In the genomic region with DNA sequence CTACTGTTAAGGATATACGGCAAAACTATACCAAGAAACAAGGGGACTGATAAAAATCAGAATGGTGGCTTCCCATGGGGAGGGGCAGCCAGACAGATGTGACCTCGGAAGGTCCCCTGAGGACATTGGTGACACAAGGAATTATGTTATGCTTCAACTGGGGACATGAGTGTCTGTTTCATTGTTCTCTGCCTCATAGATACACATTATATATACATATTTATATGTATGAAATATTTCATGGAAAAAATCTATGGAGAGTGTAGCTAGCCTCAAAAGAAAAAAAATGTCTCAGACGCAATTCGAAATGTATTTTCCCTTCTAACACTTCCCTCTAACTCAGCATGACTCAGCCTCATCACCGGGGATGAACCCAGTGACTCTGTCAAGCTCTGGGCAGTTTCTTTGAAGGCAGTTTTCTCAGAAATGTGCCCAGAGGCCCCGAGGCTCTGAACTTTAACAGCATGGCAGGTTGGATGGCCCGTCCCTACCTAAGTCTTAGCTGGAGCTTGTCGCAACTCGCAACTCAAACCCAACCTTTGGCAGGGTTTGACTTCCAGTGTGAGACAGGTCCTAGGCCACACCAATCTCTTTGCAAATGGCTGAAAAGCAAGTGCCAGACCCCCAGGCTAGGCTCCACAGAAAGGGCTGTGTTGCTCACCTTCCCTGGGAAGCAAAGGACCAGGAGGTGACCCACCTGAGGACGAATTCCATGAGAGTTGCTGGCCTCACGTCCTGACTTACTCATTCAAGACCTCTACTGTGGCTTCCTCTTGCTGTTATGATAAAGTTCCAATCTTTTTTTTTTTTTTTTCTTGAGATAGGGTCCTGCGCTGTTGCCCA, we compare ENCODE assay signal across 8 cellular contexts.
DNase-seq lines count a peak whose midpoint lies in the region; ATAC-seq and TF ChIP-seq lines count a peak whose summit lies in the region.

No MANE protein-coding gene starts in this region.

- peaks cover 89% of the 10 kb centered on the region for H3K36me3 Mint-ChIP-seq in CD4-positive, alpha-beta T cell (ENCODE audit: low read depth)
- peaks cover 55% of the 10 kb centered on the region for H3K36me3 Mint-ChIP-seq in activated naive CD8-positive, alpha-beta T cell treated with anti-CD3 and anti-CD28 coated beads, Interleukin-2, amount 10 ng/mL, durations not matched to agents 7 days and 5 days
- no peaks in the 10 kb centered on the region for H3K36me3 Mint-ChIP-seq in natural killer cell

- H3K4me3 ChIP-seq in PC-9: no peak overlapping the region
- H3K4me3 ChIP-seq in spleen: no peak overlapping the region

- H3K36me3 ChIP-seq in PC-9 (ENCODE audit: low read depth): peaks cover 27% of the 10 kb centered on the region
- H3K36me3 ChIP-seq in spleen: peaks cover 0 to 59% (median 12%) of the 10 kb centered on the region in 6 donors

- H3K4me1 ChIP-seq in PC-9 (replicated peaks; ENCODE audit: insufficient read depth): peaks cover 27% of the 10 kb centered on the region
- H3K4me1 ChIP-seq in spleen: peaks cover 0 to 72% (median 25%) of the 10 kb centered on the region in 6 donors

- WGBS in spleen, 5 donors: 47 to 59% (median 56%) methylated on average over 11 to 12 of the region's 12 CpGs

- TSS peak; percentile 85 for BruUV-seq in PC-9 (replicated peaks; lab: Mats Ljungman, UMichigan)

- no peaks in the 10 kb centered on the region for H3K9me3 Mint-ChIP-seq in CD4-positive, alpha-beta T cell
- peaks cover 3% of the 10 kb centered on the region for H3K9me3 Mint-ChIP-seq in activated naive CD8-positive, alpha-beta T cell treated with anti-CD3 and anti-CD28 coated beads, Interleukin-2, amount 10 ng/mL, durations not matched to agents 7 days and 5 days
- no peaks in the 10 kb centered on the region for H3K9me3 Mint-ChIP-seq in natural killer cell

- H3K9me3 ChIP-seq in CD4-positive, alpha-beta T cell (ENCODE audit: control insufficient read depth, low read length): no peaks in the 10 kb centered on the region
- H3K9me3 ChIP-seq in PC-9 (ENCODE audit: insufficient read depth, low read depth) (no peaks in the 10 kb centered on the region), spleen (no peaks in the 10 kb centered on the region)

- no peaks in the 10 kb centered on the region for H4K20me1 ChIP-seq in PC-9 (ENCODE audit: insufficient read depth)

- no peak for TF ChIP-seq POLR2A in spleen (IDR thresholded peaks at IDR 0.05)

- no peak overlapping the region for H3K27ac ChIP-seq in CD4-positive, alpha-beta T cell (ENCODE audit: low read depth, low read length)
- H3K27ac ChIP-seq in PC-9 (peak overlapping the region; percentile 91), spleen (peak overlapping the region in 3 of 8 donors; percentile 4 to 37 (median 10))

- intact Hi-C loops in CD4-positive, alpha-beta T cell (cut with DNase I, micrococcal nuclease): loop anchor here in 1 of 2 experiments (10.0 kb wide), 2 partner anchors 58 to 88 kb away; a partner anchor contains a TSS
- intact Hi-C loops in PC-9 (cut with micrococcal nuclease; ENCODE audit: unreplicated experiment) (loop anchor here (1.0 to 5.0 kb wide), 2 partner anchors 22 to 71 kb away; no protein-coding TSS in a partner anchor), natural killer cell (cut with micrococcal nuclease) (loop anchor here (2.0 kb wide), 1 partner anchor 26 kb away; no protein-coding TSS in a partner anchor), spleen (cut with DNase I; ENCODE audit: low total_unique reads) (no loop called here)

- CTCF ChIA-PET in CD4-positive, alpha-beta T cell (lab: Charles Lee): interaction anchor here (1.3 to 1.4 kb wide), 2 partner anchors 86 to 198 kb away, joined by 3 to 4 read pairs; no protein-coding TSS in a partner anchor
- CTCF ChIA-PET in PC-9 (lab: Charles Lee): interaction anchor here (0.5 to 0.8 kb wide), 4 partner anchors 22 to 84 kb away, joined by 3 to 8 read pairs (median 3); no protein-coding TSS in a partner anchor

- peak overlapping the region; percentile 54 for H3K4me2 ChIP-seq in PC-9

- peak overlapping the region; percentile 74 for H3K27ac Mint-ChIP-seq in CD4-positive, alpha-beta T cell
- peak overlapping the region; percentile 67 for H3K27ac Mint-ChIP-seq in activated naive CD8-positive, alpha-beta T cell treated with anti-CD3 and anti-CD28 coated beads, Interleukin-2, amount 10 ng/mL, durations not matched to agents 7 days and 5 days
- peak overlapping the region; percentile 85 to 91 for H3K27ac Mint-ChIP-seq in natural killer cell

- H3K4me3 Mint-ChIP-seq in CD4-positive, alpha-beta T cell: no peak overlapping the region
- H3K4me3 Mint-ChIP-seq in activated naive CD8-positive, alpha-beta T cell treated with anti-CD3 and anti-CD28 coated beads, Interleukin-2, amount 10 ng/mL, durations not matched to agents 7 days and 5 days: peak overlapping the region; percentile 56
- H3K4me3 Mint-ChIP-seq in natural killer cell: peak overlapping the region; percentile 25

- peak; percentile 21 for ATAC-seq in CD4-positive, alpha-beta T cell (ENCODE audit: poor library complexity)
- peak; percentile 40 for ATAC-seq in activated naive CD8-positive, alpha-beta T cell treated with anti-CD3 and anti-CD28 coated beads, Interleukin-2, amount 10 ng/mL, durations not matched to agents 7 days and 5 days (ENCODE audit: low read depth)
- ATAC-seq in natural killer cell (peak; percentile 55 to 69 (median 60)), HG03097 (IDR thresholded peaks at IDR 0.05; ENCODE audit: low FRiP score, unreplicated experiment) (no peak)

- H3K27me3 ChIP-seq in CD4-positive, alpha-beta T cell (ENCODE audit: control insufficient read depth, insufficient read depth, low read length): no peaks in the 10 kb centered on the region
- H3K27me3 ChIP-seq in PC-9 (ENCODE audit: insufficient read depth, low read depth): no peaks in the 10 kb centered on the region
- H3K27me3 ChIP-seq in spleen (replicated peaks in 1 of 7): no peaks in the 10 kb centered on the region

- POLR2A ChIA-PET in CD4-positive, alpha-beta T cell (lab: Charles Lee): interaction anchor here (1.3 kb wide), 1 partner anchor 10 kb away, joined by 3 read pairs; no protein-coding TSS in a partner anchor
- POLR2A ChIA-PET in PC-9 (lab: Charles Lee; ENCODE audit: unreplicated experiment): interaction anchor here (0.6 to 0.7 kb wide), 3 partner anchors 9 to 665 kb away, joined by 6 to 22 read pairs (median 11); no protein-coding TSS in a partner anchor
- POLR2A ChIA-PET in activated naive CD8-positive, alpha-beta T cell treated with anti-CD3 and anti-CD28 coated beads, Interleukin-2, amount 10 ng/mL, durations not matched to agents 7 days and 5 days (lab: Charles Lee): interaction anchor here (0.5 to 1.5 kb wide), 6 partner anchors 8 to 266 kb away, joined by 3 to 5 read pairs (median 4); no protein-coding TSS in a partner anchor

- H2AFZ ChIP-seq in PC-9: no peak overlapping the region

- peaks cover 69% of the 10 kb centered on the region for H3K4me1 Mint-ChIP-seq in CD4-positive, alpha-beta T cell (ENCODE audit: low read depth)
- peaks cover 76% of the 10 kb centered on the region for H3K4me1 Mint-ChIP-seq in activated naive CD8-positive, alpha-beta T cell treated with anti-CD3 and anti-CD28 coated beads, Interleukin-2, amount 10 ng/mL, durations not matched to agents 7 days and 5 days
- H3K4me1 Mint-ChIP-seq in natural killer cell: peaks cover 61 to 63% of the 10 kb centered on the region in 2 donors

- peak in 1 of 10 experiments; percentile 31 for DNase-seq in CD4-positive, alpha-beta T cell
- DNase-seq in PC-9 (peak; percentile 84 to 94), natural killer cell (peak; percentile 27), NCI-H82 treated with DMSO at 0.1 percent for 48 hours (lab: John Stamatoyannopoulos, UW; ENCODE audit: unreplicated experiment) (no peak), spleen (no peak), NCI-H774 (lab: John Stamatoyannopoulos, UW) (no peak)
- peak; percentile 41 for DNase-seq in activated naive CD8-positive, alpha-beta T cell treated with anti-CD3 and anti-CD28 coated beads, Interleukin-2, amount 10 ng/mL, durations not matched to agents 7 days and 5 days

- peaks cover 26% of the 10 kb centered on the region for H3F3A ChIP-seq in PC-9 (ENCODE audit: insufficient read depth, low read depth)

- no peaks in the 10 kb centered on the region for H3K9me2 ChIP-seq in PC-9 (ENCODE audit: insufficient read depth)

- no peaks in the 10 kb centered on the region for H3K27me3 Mint-ChIP-seq in CD4-positive, alpha-beta T cell
- H3K27me3 Mint-ChIP-seq in activated naive CD8-positive, alpha-beta T cell treated with anti-CD3 and anti-CD28 coated beads, Interleukin-2, amount 10 ng/mL, durations not matched to agents 7 days and 5 days: no peaks in the 10 kb centered on the region
- H3K27me3 Mint-ChIP-seq in natural killer cell (ENCODE audit: low read depth in 2 of 2): no peaks in the 10 kb centered on the region

- no peak for TF ChIP-seq CTCF in CD4-positive, alpha-beta T cell (IDR thresholded peaks at IDR 0.05)
- TF ChIP-seq CTCF in PC-9 (conservative IDR thresholded peaks at IDR 0.05) (no peak), natural killer cell (IDR thresholded peaks at IDR 0.05) (no peak), spleen (IDR thresholded peaks at IDR 0.05 in 8 of 11, conservative IDR thresholded peaks at IDR 0.05 in 3 of 11) (no peak)

- 0 out of 2 replicates have a peak, but pooled peaks cover 14% of the 10 kb centered on the region for H3K79me2 ChIP-seq in PC-9 (ENCODE audit: low read depth)

Comparison
In these comparisons a context has a peak if more than half of its experiments do, and no peak if none do; other contexts are left out.
1. DNase-seq: peak in PC-9 (2 of 2), activated naive CD8-positive, alpha-beta T cell treated with anti-CD3 and anti-CD28 coated beads, Interleukin-2, amount 10 ng/mL, durations not matched to agents 7 days and 5 days (single experiment) and natural killer cell (single experiment); none in NCI-H82 treated with DMSO at 0.1 percent for 48 hours (single experiment), spleen (single experiment) and NCI-H774 (single experiment).
2. Peak in every context shown above with its lines, with median percentiles within 50 percentile points of each other: H3K27ac Mint-ChIP-seq.